ENCODE assay signal across 11 cellular contexts in the genomic region with DNA sequence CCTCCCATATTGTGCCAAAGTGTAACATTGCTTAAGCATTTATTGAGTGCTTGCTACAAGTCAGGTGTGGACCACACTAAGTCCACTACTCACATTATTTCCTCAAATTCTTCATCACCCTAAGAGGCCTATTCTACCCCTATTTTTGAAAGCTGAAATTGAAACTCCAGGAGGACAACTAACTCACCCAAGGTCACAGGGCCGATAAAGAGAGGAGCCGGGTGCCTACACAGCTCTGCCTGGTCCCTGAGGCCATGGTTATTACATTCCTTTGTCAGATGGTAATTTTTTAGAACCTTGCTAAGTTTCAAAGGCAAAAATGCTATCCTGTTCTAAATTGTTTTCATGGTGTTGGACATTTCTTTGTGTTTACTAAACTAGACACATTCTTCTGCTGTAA. TPM values are rescaled to one million over a fixed set of nuclear protein-coding genes. Genes with fewer than 3 reads are reported as not detected.
"Had no signal": no experiment of that assay in that cellular context is flagged by ENCODE, and none has a peak within 500 bp of the region (broad histone marks: within the 10 kb centered on the region; RNA-seq: fewer than 3 reads in every experiment).

No MANE protein-coding gene starts in this region.

- H3K4me3 ChIP-seq: GM23248, HAP-1 had no signal

- H3K9me3 Mint-ChIP-seq: HFFc6, IgD-negative memory B cell had no signal

- H3K4me3 Mint-ChIP-seq: HFFc6, IgD-negative memory B cell had no signal

- H3K27ac ChIP-seq: GM23248, HL-60 had no signal

- H3K27ac Mint-ChIP-seq: HFFc6, IgD-negative memory B cell had no signal

- H3K9ac ChIP-seq: GM23248 had no signal

- DNase-seq: GM23248, GOT3, H7, HFFc6 had no signal

- ATAC-seq: HCT116 had no signal

- H3K9me3 ChIP-seq: HAP-1 had no signal

- H3K36me3 ChIP-seq: HAP-1 had no signal

RNA-seq across cellular contexts. Expression of a gene that starts 24.2 kb away (rescaled TPM):
- total RNA-seq: GM23248, H4, HepG2, HFFc6, HT1080 had no signal
- polyA plus RNA-seq: GM23248, HepG2 had no signal

RNA-seq across cellular contexts. Expression of a gene that starts 41.0 kb away (rescaled TPM):
- total RNA-seq: GM23248, HFFc6, HT1080 had no signal
- polyA plus RNA-seq: GM23248, IgD-negative memory B cell had no signal
